18 cellular contexts compared by ENCODE assay signal in genomic region chr11:11963842-11964773, GRCh38. TPM values are rescaled to one million over a fixed set of nuclear protein-coding genes. Genes with fewer than 3 reads are reported as not detected.
DNase-seq lines count a peak whose midpoint lies in the region; ATAC-seq and TF ChIP-seq lines count a peak whose summit lies in the region.
"Had no signal": no experiment of that assay in that cellular context is flagged by ENCODE, and none has a peak within 500 bp of the region (broad histone marks: within the 10 kb centered on the region; RNA-seq: fewer than 3 reads in every experiment).

No MANE protein-coding gene starts in this region.

- TF ChIP-seq POLR2A in right lobe of liver (IDR thresholded peaks at IDR 0.05), result no peak

- DNase-seq in COR-L47 (lab: John Stamatoyannopoulos, UW) (peak; percentile 23), NCI-H1092 treated with DMSO at 0.1 percent for 48 hours (lab: John Stamatoyannopoulos, UW) (peak; percentile 53), cerebellar cortex (ENCODE audit: low spot score) (peak; percentile 35), right lobe of liver (peak in 1 of 3 donors; percentile 85), HuH-7.5 (ENCODE audit: low spot score) (no peak), cerebellum (ENCODE audit: low spot score) (no peak)
- DNase-seq in activated naive CD4-positive, alpha-beta T cell treated with anti-CD3 and anti-CD28 coated beads, Interleukin-2, amount 50 U/mL, for 16 hours, result no peak
- DNase-seq: activated CD4-positive, alpha-beta T cell treated with anti-CD3 and anti-CD28 coated beads, Interleukin-2, amount 50 U/mL, for 48 hours; activated T-cell treated with anti-CD3 and anti-CD28 coated beads, Interleukin-2, amount 50 U/mL, for 4 hours; brain microvascular endothelial cell; CD4-positive, alpha-beta memory T cell; DND-41; effector CD4-positive, alpha-beta T cell; mesendoderm; NK-92 treated with Interleukin-12 subunit alpha and Interleukin-12 subunit beta, amount 100 ng/mL, for 24 hours; SW 1271; uterus had no signal

- no peak for TF ChIP-seq CTCF in right lobe of liver (IDR thresholded peaks at IDR 0.05)

- intact Hi-C loops in right lobe of liver (cut with DNase I), result no loop called here

- WGBS in right lobe of liver (ENCODE audit: insufficient coverage, low coverage, low lambda C conversion rate, missing lambda C conversion rate), result 46% methylated on average over 5 of the region's 15 CpGs

- H3K27ac ChIP-seq in right lobe of liver, result peak overlapping the region in 2 of 3 donors; percentile 9 to 74
- H3K27ac ChIP-seq: brain microvascular endothelial cell, uterus had no signal

- no peaks in the 10 kb centered on the region for H3K9me3 ChIP-seq in right lobe of liver
- H3K9me3 ChIP-seq: uterus had no signal

- no peaks in the 10 kb centered on the region for H3K27me3 ChIP-seq in right lobe of liver
- H3K27me3 ChIP-seq: brain microvascular endothelial cell, uterus had no signal

- no peaks in the 10 kb centered on the region for H3K36me3 ChIP-seq in right lobe of liver
- H3K36me3 ChIP-seq: brain microvascular endothelial cell, uterus had no signal

- H3K4me1 ChIP-seq in right lobe of liver, result peaks cover 0 to 30% (median 7%) of the 10 kb centered on the region in 4 donors
- H3K4me1 ChIP-seq: uterus had no signal

- H3K4me3 ChIP-seq in right lobe of liver, result no peak overlapping the region
- H3K4me3 ChIP-seq: uterus had no signal

- peak; percentile 45 to 71 (median 68) for ATAC-seq in right lobe of liver
- no peak for ATAC-seq in HG03354 (IDR thresholded peaks at IDR 0.05; ENCODE audit: poor library complexity, severe bottlenecking, unreplicated experiment)
- ATAC-seq: activated T-cell treated with anti-CD3 and anti-CD28 coated beads, Interleukin-2, amount 50 U/mL, for 4 hours had no signal

RNA-seq across cellular contexts. Expression of gene DKK3, which starts 44.3 kb away (rescaled TPM):
- total RNA-seq in right lobe of liver (10 to 100 TPM in 2 of 6 experiments, 1 to 10 TPM in 4; 3.0 to 16.9 (median 5.5) TPM), cerebellum (140 TPM)

Comparison
In these comparisons a context has a peak if more than half of its experiments do, and no peak if none do; other contexts are left out.
1. DNase-seq: peak in COR-L47 (single experiment), NCI-H1092 treated with DMSO at 0.1 percent for 48 hours (single experiment) and cerebellar cortex (single experiment); none in activated naive CD4-positive, alpha-beta T cell treated with anti-CD3 and anti-CD28 coated beads, Interleukin-2, amount 50 U/mL, for 16 hours (single experiment), HuH-7.5 (single experiment) and cerebellum (single experiment).